1 cellular context compared by ENCODE assay signal in genomic region chr12:124740691-124741137, GRCh38.
TF ChIP-seq lines count a peak whose summit lies in the region.

No MANE protein-coding gene starts in this region.

TF ChIP-seq in GM23338, 12 proteins besides CTCF, POLR2A, EP300 and RAD21 (continued from another document):
- TF ChIP-seq, protein P1, sequence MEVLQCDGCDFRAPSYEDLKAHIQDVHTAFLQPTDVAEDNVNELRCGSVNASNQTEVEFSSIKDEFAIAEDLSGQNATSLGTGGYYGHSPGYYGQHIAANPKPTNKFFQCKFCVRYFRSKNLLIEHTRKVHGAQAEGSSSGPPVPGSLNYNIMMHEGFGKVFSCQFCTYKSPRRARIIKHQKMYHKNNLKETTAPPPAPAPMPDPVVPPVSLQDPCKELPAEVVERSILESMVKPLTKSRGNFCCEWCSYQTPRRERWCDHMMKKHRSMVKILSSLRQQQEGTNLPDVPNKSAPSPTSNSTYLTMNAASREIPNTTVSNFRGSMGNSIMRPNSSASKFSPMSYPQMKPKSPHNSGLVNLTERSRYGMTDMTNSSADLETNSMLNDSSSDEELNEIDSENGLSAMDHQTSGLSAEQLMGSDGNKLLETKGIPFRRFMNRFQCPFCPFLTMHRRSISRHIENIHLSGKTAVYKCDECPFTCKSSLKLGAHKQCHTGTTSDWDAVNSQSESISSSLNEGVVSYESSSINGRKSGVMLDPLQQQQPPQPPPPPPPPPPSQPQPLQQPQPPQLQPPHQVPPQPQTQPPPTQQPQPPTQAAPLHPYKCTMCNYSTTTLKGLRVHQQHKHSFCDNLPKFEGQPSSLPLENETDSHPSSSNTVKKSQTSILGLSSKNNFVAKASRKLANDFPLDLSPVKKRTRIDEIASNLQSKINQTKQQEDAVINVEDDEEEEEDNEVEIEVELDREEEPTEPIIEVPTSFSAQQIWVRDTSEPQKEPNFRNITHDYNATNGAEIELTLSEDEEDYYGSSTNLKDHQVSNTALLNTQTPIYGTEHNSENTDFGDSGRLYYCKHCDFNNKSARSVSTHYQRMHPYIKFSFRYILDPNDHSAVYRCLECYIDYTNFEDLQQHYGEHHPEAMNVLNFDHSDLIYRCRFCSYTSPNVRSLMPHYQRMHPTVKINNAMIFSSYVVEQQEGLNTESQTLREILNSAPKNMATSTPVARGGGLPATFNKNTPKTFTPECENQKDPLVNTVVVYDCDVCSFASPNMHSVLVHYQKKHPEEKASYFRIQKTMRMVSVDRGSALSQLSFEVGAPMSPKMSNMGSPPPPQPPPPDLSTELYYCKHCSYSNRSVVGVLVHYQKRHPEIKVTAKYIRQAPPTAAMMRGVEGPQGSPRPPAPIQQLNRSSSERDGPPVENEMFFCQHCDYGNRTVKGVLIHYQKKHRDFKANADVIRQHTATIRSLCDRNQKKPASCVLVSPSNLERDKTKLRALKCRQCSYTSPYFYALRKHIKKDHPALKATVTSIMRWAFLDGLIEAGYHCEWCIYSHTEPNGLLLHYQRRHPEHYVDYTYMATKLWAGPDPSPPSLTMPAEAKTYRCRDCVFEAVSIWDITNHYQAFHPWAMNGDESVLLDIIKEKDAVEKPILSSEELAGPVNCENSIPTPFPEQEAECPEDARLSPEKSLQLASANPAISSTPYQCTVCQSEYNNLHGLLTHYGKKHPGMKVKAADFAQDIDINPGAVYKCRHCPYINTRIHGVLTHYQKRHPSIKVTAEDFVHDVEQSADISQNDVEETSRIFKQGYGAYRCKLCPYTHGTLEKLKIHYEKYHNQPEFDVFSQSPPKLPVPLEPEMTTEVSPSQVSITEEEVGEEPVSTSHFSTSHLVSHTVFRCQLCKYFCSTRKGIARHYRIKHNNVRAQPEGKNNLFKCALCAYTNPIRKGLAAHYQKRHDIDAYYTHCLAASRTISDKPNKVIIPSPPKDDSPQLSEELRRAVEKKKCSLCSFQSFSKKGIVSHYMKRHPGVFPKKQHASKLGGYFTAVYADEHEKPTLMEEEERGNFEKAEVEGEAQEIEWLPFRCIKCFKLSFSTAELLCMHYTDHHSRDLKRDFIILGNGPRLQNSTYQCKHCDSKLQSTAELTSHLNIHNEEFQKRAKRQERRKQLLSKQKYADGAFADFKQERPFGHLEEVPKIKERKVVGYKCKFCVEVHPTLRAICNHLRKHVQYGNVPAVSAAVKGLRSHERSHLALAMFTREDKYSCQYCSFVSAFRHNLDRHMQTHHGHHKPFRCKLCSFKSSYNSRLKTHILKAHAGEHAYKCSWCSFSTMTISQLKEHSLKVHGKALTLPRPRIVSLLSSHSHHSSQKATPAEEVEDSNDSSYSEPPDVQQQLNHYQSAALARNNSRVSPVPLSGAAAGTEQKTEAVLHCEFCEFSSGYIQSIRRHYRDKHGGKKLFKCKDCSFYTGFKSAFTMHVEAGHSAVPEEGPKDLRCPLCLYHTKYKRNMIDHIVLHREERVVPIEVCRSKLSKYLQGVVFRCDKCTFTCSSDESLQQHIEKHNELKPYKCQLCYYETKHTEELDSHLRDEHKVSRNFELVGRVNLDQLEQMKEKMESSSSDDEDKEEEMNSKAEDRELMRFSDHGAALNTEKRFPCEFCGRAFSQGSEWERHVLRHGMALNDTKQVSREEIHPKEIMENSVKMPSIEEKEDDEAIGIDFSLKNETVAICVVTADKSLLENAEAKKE (CRISPR knock-in tag; IDR thresholded peaks at IDR 0.05), result no peak
- TF ChIP-seq EZH2 (IDR thresholded peaks at IDR 0.05; ENCODE audit: low read depth, unreplicated experiment), result no peak
- no peak for TF ChIP-seq STAT1 (IDR thresholded peaks at IDR 0.05; ENCODE audit: unreplicated experiment)
- no peak for TF ChIP-seq POLR2AphosphoS5 (IDR thresholded peaks at IDR 0.05; ENCODE audit: low read depth)
TF ChIP-seq in GM23338: peak in this region for 0.
